Comparison of ENCODE assay signal across 7 cellular contexts in the genomic region with DNA sequence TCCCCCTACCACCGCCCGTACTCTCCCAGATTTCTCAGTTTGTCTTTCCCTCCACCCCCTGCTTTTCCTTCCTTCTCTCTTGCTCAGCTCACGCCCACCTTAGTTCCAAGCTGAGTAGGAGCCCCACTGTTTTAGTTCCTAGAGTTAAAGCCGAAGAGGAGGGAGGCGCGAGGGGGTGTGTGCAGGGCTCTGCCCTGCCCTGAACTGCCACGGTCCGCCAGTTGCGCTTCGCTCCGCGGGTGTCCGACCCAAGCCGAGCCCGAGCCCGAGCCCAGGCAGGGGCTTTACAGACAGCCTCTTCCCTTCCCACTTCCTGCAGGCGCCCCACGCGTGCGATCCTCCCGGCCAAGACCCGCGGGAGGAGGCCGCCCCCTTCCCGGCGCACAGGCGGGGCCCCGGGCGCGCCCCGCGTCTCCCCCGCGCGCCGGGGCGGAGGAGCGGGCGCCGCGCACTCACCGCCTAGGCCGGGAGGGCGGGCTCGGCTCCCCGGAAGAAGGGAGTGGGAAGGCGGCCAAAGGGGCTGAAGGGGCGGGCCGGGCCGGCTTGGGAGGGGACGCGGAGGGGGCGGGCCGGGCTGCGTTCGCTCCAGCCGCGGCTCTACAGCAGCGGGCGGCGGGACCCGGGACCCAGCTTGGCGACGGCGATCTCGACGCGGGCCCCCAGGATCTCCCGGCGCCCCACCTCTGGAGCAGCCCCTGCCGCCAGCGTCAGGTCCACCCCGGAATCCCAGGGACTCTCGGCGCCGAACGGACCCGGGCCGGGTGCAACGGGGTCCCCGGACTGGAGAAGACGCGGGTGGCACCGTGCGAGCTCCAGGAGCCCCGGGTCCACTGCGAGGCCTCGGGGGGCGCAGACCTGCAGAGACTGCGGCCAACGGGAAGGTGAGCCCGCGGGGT. TPM values are rescaled to one million over a fixed set of nuclear protein-coding genes. Genes with fewer than 3 reads are reported as not detected.
DNase-seq lines count a peak whose midpoint lies in the region; ATAC-seq and TF ChIP-seq lines count a peak whose summit lies in the region.

A gene with protein sequence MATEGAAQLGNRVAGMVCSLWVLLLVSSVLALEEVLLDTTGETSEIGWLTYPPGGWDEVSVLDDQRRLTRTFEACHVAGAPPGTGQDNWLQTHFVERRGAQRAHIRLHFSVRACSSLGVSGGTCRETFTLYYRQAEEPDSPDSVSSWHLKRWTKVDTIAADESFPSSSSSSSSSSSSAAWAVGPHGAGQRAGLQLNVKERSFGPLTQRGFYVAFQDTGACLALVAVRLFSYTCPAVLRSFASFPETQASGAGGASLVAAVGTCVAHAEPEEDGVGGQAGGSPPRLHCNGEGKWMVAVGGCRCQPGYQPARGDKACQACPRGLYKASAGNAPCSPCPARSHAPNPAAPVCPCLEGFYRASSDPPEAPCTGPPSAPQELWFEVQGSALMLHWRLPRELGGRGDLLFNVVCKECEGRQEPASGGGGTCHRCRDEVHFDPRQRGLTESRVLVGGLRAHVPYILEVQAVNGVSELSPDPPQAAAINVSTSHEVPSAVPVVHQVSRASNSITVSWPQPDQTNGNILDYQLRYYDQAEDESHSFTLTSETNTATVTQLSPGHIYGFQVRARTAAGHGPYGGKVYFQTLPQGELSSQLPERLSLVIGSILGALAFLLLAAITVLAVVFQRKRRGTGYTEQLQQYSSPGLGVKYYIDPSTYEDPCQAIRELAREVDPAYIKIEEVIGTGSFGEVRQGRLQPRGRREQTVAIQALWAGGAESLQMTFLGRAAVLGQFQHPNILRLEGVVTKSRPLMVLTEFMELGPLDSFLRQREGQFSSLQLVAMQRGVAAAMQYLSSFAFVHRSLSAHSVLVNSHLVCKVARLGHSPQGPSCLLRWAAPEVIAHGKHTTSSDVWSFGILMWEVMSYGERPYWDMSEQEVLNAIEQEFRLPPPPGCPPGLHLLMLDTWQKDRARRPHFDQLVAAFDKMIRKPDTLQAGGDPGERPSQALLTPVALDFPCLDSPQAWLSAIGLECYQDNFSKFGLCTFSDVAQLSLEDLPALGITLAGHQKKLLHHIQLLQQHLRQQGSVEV (plus strand): TSS at position 572 of the 896 bp plus-strand sequence. CDS start 8,152 bp downstream, outside the sequence.

- peaks cover 4% of the 10 kb centered on the region for H3K4me1 Mint-ChIP-seq in activated CD8-positive, alpha-beta memory T cell treated with anti-CD3 and anti-CD28 coated beads, Interleukin-2, amount 10 ng/mL, durations not matched to agents 7 days and 5 days
- H3K4me1 Mint-ChIP-seq in endodermal cell (peaks cover 21% of the 10 kb centered on the region), mesothelial cell of epicardium (peaks cover 24% of the 10 kb centered on the region)

- peak within 1 kb of the TSS; percentile 77 for H3K27ac Mint-ChIP-seq in activated CD8-positive, alpha-beta memory T cell treated with anti-CD3 and anti-CD28 coated beads, Interleukin-2, amount 10 ng/mL, durations not matched to agents 7 days and 5 days
- H3K27ac Mint-ChIP-seq in endodermal cell (peak within 1 kb of the TSS; percentile 91), mesothelial cell of epicardium (peak within 1 kb of the TSS; percentile 90)

- H3K9me3 Mint-ChIP-seq in activated CD8-positive, alpha-beta memory T cell treated with anti-CD3 and anti-CD28 coated beads, Interleukin-2, amount 10 ng/mL, durations not matched to agents 7 days and 5 days (ENCODE audit: low read depth): no peaks in the 10 kb centered on the region
- no peaks in the 10 kb centered on the region for H3K9me3 Mint-ChIP-seq in endodermal cell
- no peaks in the 10 kb centered on the region for H3K9me3 Mint-ChIP-seq in mesothelial cell of epicardium

- no peak within 1 kb of the TSS for H3K27ac ChIP-seq in endodermal cell (ENCODE audit: low read depth, low read length)

- ATAC-seq in GM18861 (IDR thresholded peaks at IDR 0.05; ENCODE audit: unreplicated experiment) (peak; percentile 34), HG02938 (IDR thresholded peaks at IDR 0.05; ENCODE audit: unreplicated experiment) (peak; percentile 59)
- peak; percentile 77 for ATAC-seq in activated CD8-positive, alpha-beta memory T cell treated with anti-CD3 and anti-CD28 coated beads, Interleukin-2, amount 10 ng/mL, durations not matched to agents 7 days and 5 days

- H3K36me3 Mint-ChIP-seq in activated CD8-positive, alpha-beta memory T cell treated with anti-CD3 and anti-CD28 coated beads, Interleukin-2, amount 10 ng/mL, durations not matched to agents 7 days and 5 days: no peaks in the 10 kb centered on the region
- H3K36me3 Mint-ChIP-seq in endodermal cell (ENCODE audit: low read depth) (no peaks in the 10 kb centered on the region), mesothelial cell of epicardium (no peaks in the 10 kb centered on the region)

- peak within 1 kb of the TSS; percentile 96 for H3K4me3 ChIP-seq in endodermal cell (ENCODE audit: low read length)

- CTCF ChIA-PET in activated CD8-positive, alpha-beta memory T cell treated with anti-CD3 and anti-CD28 coated beads, Interleukin-2, amount 10 ng/mL, durations not matched to agents 7 days and 5 days (lab: Charles Lee): interaction anchor here (0.7 to 3.2 kb wide), 22 partner anchors 12 to 550 kb away, joined by 3 to 23 read pairs (median 3); no protein-coding TSS in a partner anchor

- TF ChIP-seq CTCF in endodermal cell (conservative IDR thresholded peaks at IDR 0.05): no peak
- TF ChIP-seq CTCF in mesothelial cell of epicardium (IDR thresholded peaks at IDR 0.05; ENCODE audit: unreplicated experiment): no peak

- no peaks in the 10 kb centered on the region for H3K36me3 ChIP-seq in endodermal cell (ENCODE audit: control insufficient read depth, insufficient read depth, low read length)

- peak within 1 kb of the TSS; percentile 88 for H3K4me3 Mint-ChIP-seq in activated CD8-positive, alpha-beta memory T cell treated with anti-CD3 and anti-CD28 coated beads, Interleukin-2, amount 10 ng/mL, durations not matched to agents 7 days and 5 days
- H3K4me3 Mint-ChIP-seq in endodermal cell (peak within 1 kb of the TSS; percentile 92), mesothelial cell of epicardium (peak within 1 kb of the TSS; percentile 93)

- H3K9ac ChIP-seq in endodermal cell (ENCODE audit: extremely low read depth, low read length, poor library complexity, severe bottlenecking): peak within 1 kb of the TSS; percentile 70

- no peaks in the 10 kb centered on the region for H3K4me1 ChIP-seq in endodermal cell (ENCODE audit: control insufficient read depth, insufficient read depth, low read length)

- no peaks in the 10 kb centered on the region for H3K9me3 ChIP-seq in endodermal cell (ENCODE audit: control insufficient read depth, low read length)

- WGBS in endodermal cell (ENCODE audit: insufficient coverage in 1 of 2, insufficient read length in 1 of 2), 2 experiments: 0 to 2% methylated on average over 13 to 93 of the region's 93 CpGs

- peaks cover 8% of the 10 kb centered on the region for H3K27me3 Mint-ChIP-seq in activated CD8-positive, alpha-beta memory T cell treated with anti-CD3 and anti-CD28 coated beads, Interleukin-2, amount 10 ng/mL, durations not matched to agents 7 days and 5 days
- H3K27me3 Mint-ChIP-seq in endodermal cell (ENCODE audit: insufficient read depth) (peaks cover 19% of the 10 kb centered on the region), mesothelial cell of epicardium (ENCODE audit: low read depth) (peaks cover 16% of the 10 kb centered on the region)

- no peaks in the 10 kb centered on the region for H3K27me3 ChIP-seq in endodermal cell (ENCODE audit: control insufficient read depth, insufficient read depth, low read length, poor library complexity, severe bottlenecking)

- peak; percentile 81 for DNase-seq in NCI-H345 (lab: John Stamatoyannopoulos, UW)
- DNase-seq in activated CD8-positive, alpha-beta memory T cell treated with anti-CD3 and anti-CD28 coated beads, Interleukin-2, amount 10 ng/mL, durations not matched to agents 7 days and 5 days: peak; percentile 64
- DNase-seq in endodermal cell: peak; percentile 89
- DNase-seq in mesothelial cell of epicardium (ENCODE audit: low spot score in 2 of 2, unreplicated experiment in 2 of 2): peak; percentile 71 to 89
- peak; percentile 50 to 59 for DNase-seq in stimulated activated CD8-positive, alpha-beta memory T cell treated with anti-CD3 and anti-CD28 coated beads, Interleukin-2, amount 100 ng/mL, for 48 hours (ENCODE audit: low read depth in 2 of 2)

RNA-seq across cellular contexts. Expression of the gene that starts here (rescaled TPM):
- 1 to 10 TPM; 5.1 to 7.5 TPM for total RNA-seq in activated CD8-positive, alpha-beta memory T cell treated with anti-CD3 and anti-CD28 coated beads, Interleukin-2, amount 10 ng/mL, durations not matched to agents 7 days and 5 days
- total RNA-seq in endodermal cell: 10 to 100 TPM; 33.2 to 36.9 TPM
- 16.0 TPM for polyA plus RNA-seq in endodermal cell (2013, experiment 1 of 2)
- polyA plus RNA-seq in endodermal cell (2013, experiment 2 of 2): 14.1 TPM
- total RNA-seq in mesothelial cell of epicardium: 28.0 to 30.9 TPM (median 28.9 TPM) in 3 replicates
